Comparison of ENCODE assay signal across 8 cellular contexts in genomic region chr3:11845661-11846060, GRCh38. TPM values are rescaled to one million over a fixed set of nuclear protein-coding genes. Genes with fewer than 3 reads are reported as not detected.
DNase-seq lines count a peak whose midpoint lies in the region; ATAC-seq and TF ChIP-seq lines count a peak whose summit lies in the region.

No MANE protein-coding gene starts in this region.

- peak overlapping the region; percentile 97 for H3K4me3 Mint-ChIP-seq in activated CD4-positive, alpha-beta T cell treated with anti-CD3 and anti-CD28 coated beads for 36 hours
- H3K4me3 Mint-ChIP-seq in activated B cell treated with CpG ODN at 0.5 μM for 24 hours: peak overlapping the region; percentile 99
- H3K4me3 Mint-ChIP-seq in stimulated activated naive B cell treated with anti-CD40 and anti-IgM and Interleukin-4, amounts not matched to agents 10 μg/mL and 1 μg/mL and 100 μg/mL, for 72 hours: peak overlapping the region; percentile 97 to 98

- peaks cover 22% of the 10 kb centered on the region for H3K36me3 Mint-ChIP-seq in activated CD4-positive, alpha-beta T cell treated with anti-CD3 and anti-CD28 coated beads for 36 hours (ENCODE audit: low read depth)
- H3K36me3 Mint-ChIP-seq in activated B cell treated with CpG ODN at 0.5 μM for 24 hours (ENCODE audit: low read depth): peaks cover 39% of the 10 kb centered on the region
- H3K36me3 Mint-ChIP-seq in stimulated activated naive B cell treated with anti-CD40 and anti-IgM and Interleukin-4, amounts not matched to agents 10 μg/mL and 1 μg/mL and 100 μg/mL, for 72 hours: peaks cover 22 to 23% of the 10 kb centered on the region in 2 donors

- POLR2A ChIA-PET in activated CD4-positive, alpha-beta T cell treated with anti-CD3 and anti-CD28 coated beads for 36 hours (lab: Charles Lee): no interaction called here
- POLR2A ChIA-PET in activated B cell treated with CpG ODN at 0.5 μM for 24 hours (lab: Charles Lee): interaction anchor here (1.3 to 2.3 kb wide), 3 partner anchors 75 to 574 kb away, joined by 3 to 5 read pairs (median 3); partner anchors contain the start of gene ATG7

- H3K27me3 Mint-ChIP-seq in activated CD4-positive, alpha-beta T cell treated with anti-CD3 and anti-CD28 coated beads for 36 hours: no peaks in the 10 kb centered on the region
- H3K27me3 Mint-ChIP-seq in activated B cell treated with CpG ODN at 0.5 μM for 24 hours: no peaks in the 10 kb centered on the region
- H3K27me3 Mint-ChIP-seq in stimulated activated naive B cell treated with anti-CD40 and anti-IgM and Interleukin-4, amounts not matched to agents 10 μg/mL and 1 μg/mL and 100 μg/mL, for 72 hours: no peaks in the 10 kb centered on the region

- CTCF ChIA-PET in activated CD4-positive, alpha-beta T cell treated with anti-CD3 and anti-CD28 coated beads for 36 hours (lab: Charles Lee): interaction anchor here (0.6 to 1.9 kb wide), 5 partner anchors 10 to 766 kb away, joined by 3 to 8 read pairs (median 5); no protein-coding TSS in a partner anchor
- CTCF ChIA-PET in activated B cell treated with CpG ODN at 0.5 μM for 24 hours (lab: Charles Lee): no interaction called here

- H3K27ac Mint-ChIP-seq in activated CD4-positive, alpha-beta T cell treated with anti-CD3 and anti-CD28 coated beads for 36 hours: peak overlapping the region; percentile 91
- peak overlapping the region; percentile 95 for H3K27ac Mint-ChIP-seq in activated B cell treated with CpG ODN at 0.5 μM for 24 hours
- H3K27ac Mint-ChIP-seq in stimulated activated naive B cell treated with anti-CD40 and anti-IgM and Interleukin-4, amounts not matched to agents 10 μg/mL and 1 μg/mL and 100 μg/mL, for 72 hours: peak overlapping the region; percentile 98

- no peak for ATAC-seq in activated CD4-positive, alpha-beta T cell treated with anti-CD3 and anti-CD28 coated beads for 36 hours
- ATAC-seq in activated B cell treated with CpG ODN at 0.5 μM for 24 hours (ENCODE audit: low read depth): no peak
- ATAC-seq in stimulated activated naive B cell treated with anti-CD40 and anti-IgM and Interleukin-4, amounts not matched to agents 10 μg/mL and 1 μg/mL and 100 μg/mL, for 72 hours (replicated peaks): no peak

- H3K9me3 Mint-ChIP-seq in activated CD4-positive, alpha-beta T cell treated with anti-CD3 and anti-CD28 coated beads for 36 hours (ENCODE audit: low read depth): no peaks in the 10 kb centered on the region
- H3K9me3 Mint-ChIP-seq in activated B cell treated with CpG ODN at 0.5 μM for 24 hours: no peaks in the 10 kb centered on the region
- H3K9me3 Mint-ChIP-seq in stimulated activated naive B cell treated with anti-CD40 and anti-IgM and Interleukin-4, amounts not matched to agents 10 μg/mL and 1 μg/mL and 100 μg/mL, for 72 hours: no peaks in the 10 kb centered on the region

- peaks cover 31% of the 10 kb centered on the region for H3K4me1 Mint-ChIP-seq in activated CD4-positive, alpha-beta T cell treated with anti-CD3 and anti-CD28 coated beads for 36 hours
- H3K4me1 Mint-ChIP-seq in activated B cell treated with CpG ODN at 0.5 μM for 24 hours: peaks cover 37% of the 10 kb centered on the region
- peaks cover 25 to 27% of the 10 kb centered on the region in 2 donors for H3K4me1 Mint-ChIP-seq in stimulated activated naive B cell treated with anti-CD40 and anti-IgM and Interleukin-4, amounts not matched to agents 10 μg/mL and 1 μg/mL and 100 μg/mL, for 72 hours

- intact Hi-C loops in activated CD4-positive, alpha-beta T cell treated with anti-CD3 and anti-CD28 coated beads for 36 hours (cut with DNase I, micrococcal nuclease): loop anchor here (1.0 to 5.0 kb wide), 6 partner anchors 25 to 712 kb away; partner anchors contain the start of genes ATG7 (in 1 of the 2), MKRN2 (in 1 of the 2) and TSEN2 (in 1 of the 2)
- intact Hi-C loops in activated B cell treated with CpG ODN at 0.5 μM for 24 hours (cut with micrococcal nuclease): loop anchor here (2.0 to 5.0 kb wide), 4 partner anchors 127 to 618 kb away; partner anchors contain the start of genes ATG7 and VGLL4

- peak; percentile 28 for DNase-seq in activated CD4-positive, alpha-beta T cell treated with anti-CD3 and anti-CD28 coated beads for 36 hours
- no peak for DNase-seq in activated CD4-positive, alpha-beta T cell treated with anti-CD3 and anti-CD28 coated beads, Interleukin-2, amount 50 U/mL, for 4 hours
- DNase-seq in activated B cell treated with CpG ODN at 0.5 μM for 24 hours (no peak), GM03348 (ENCODE audit: low spot score) (no peak), NCI-H2081 (lab: John Stamatoyannopoulos, UW) (no peak), AML-193 (lab: John Stamatoyannopoulos, UW) (no peak)
- DNase-seq in stimulated activated naive B cell treated with anti-CD40 and anti-IgM and Interleukin-4, amounts not matched to agents 10 μg/mL and 1 μg/mL and 100 μg/mL, for 72 hours: no peak

- no peak for TF ChIP-seq CTCF in activated B cell treated with CpG ODN at 0.5 μM for 24 hours (IDR thresholded peaks at IDR 0.05)

- H3K4me3 ChIP-seq in iPS-11a (ENCODE audit: low read depth, low read length): peak overlapping the region; percentile 99

RNA-seq across cellular contexts. Expression of gene TAMM41, which starts 1.0 kb away (rescaled TPM):
- total RNA-seq in activated CD4-positive, alpha-beta T cell treated with anti-CD3 and anti-CD28 coated beads for 36 hours: 10 to 100 TPM; 26.3 to 30.2 TPM
- total RNA-seq in activated B cell treated with CpG ODN at 0.5 μM for 24 hours: 28.1 and 39.0 TPM in 2 replicates
